12 cellular contexts compared by ENCODE assay signal in the genomic region with DNA sequence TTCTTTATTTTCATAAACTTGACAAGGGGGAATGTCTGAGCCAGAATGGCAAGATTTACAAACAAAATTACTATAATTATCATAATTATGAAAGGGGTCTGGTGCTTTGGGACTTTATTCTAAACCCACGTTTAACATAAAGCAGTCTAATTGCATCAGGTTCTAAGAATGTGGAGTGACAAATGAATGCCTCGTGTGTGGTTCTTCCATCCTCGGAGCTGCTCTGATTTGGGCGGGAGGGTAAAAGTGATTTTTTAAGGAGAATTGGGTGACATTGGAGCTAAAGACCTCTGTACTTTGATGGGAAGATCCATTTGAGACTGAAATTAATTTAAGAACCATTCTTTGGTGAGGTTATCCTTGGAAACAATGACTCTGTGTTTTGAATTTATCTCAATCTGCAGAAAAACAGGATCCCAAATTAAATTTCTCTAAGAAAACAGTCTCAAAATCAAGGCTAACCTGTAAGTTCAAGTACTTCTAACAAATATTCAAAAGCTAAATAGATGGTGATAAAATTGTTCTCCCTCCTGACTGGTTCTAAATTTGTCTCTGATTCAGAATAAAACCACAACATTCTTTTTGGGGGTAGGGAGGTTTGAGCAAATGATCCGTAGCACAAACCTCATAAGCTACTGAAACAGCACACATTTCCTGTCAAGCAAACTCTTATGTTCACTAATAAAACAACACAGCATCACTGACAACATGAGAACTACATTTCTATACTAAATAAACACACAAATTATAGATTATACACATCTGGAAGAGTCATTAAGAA.
DNase-seq lines count a peak whose midpoint lies in the region; ATAC-seq and TF ChIP-seq lines count a peak whose summit lies in the region.
"Had no signal": no experiment of that assay in that cellular context is flagged by ENCODE, and none has a peak within 500 bp of the region (broad histone marks: within the 10 kb centered on the region; RNA-seq: fewer than 3 reads in every experiment).

No MANE protein-coding gene starts in this region.

- no peaks in the 10 kb centered on the region for H3K4me1 ChIP-seq in ascending aorta

- H3K27me3 Mint-ChIP-seq in activated CD4-positive, alpha-beta T cell treated with anti-CD3 and anti-CD28 coated beads, Interleukin-2, amount 10 ng/mL, durations not matched to agents 7 days and 5 days: no peaks in the 10 kb centered on the region
- no peaks in the 10 kb centered on the region for H3K27me3 Mint-ChIP-seq in osteocyte (ENCODE audit: unreplicated experiment)

- TF ChIP-seq CTCF in cardiac fibroblast (IDR thresholded peaks at IDR 0.05; ENCODE audit: low read depth, low read length) (no peak), osteocyte (IDR thresholded peaks at IDR 0.05) (no peak), ascending aorta (IDR thresholded peaks at IDR 0.05) (no peak)

- H3K9me3 Mint-ChIP-seq in activated CD4-positive, alpha-beta T cell treated with anti-CD3 and anti-CD28 coated beads, Interleukin-2, amount 10 ng/mL, durations not matched to agents 7 days and 5 days: no peaks in the 10 kb centered on the region
- H3K9me3 Mint-ChIP-seq in osteocyte (ENCODE audit: unreplicated experiment): no peaks in the 10 kb centered on the region

- no peak for DNase-seq in activated CD4-positive, alpha-beta T cell treated with anti-CD3 and anti-CD28 coated beads, Interleukin-2, amount 10 ng/mL, durations not matched to agents 7 days and 5 days
- no peak for DNase-seq in activated CD4-positive, alpha-beta T cell treated with anti-CD3 and anti-CD28 coated beads for 4 hours
- DNase-seq in NCI-H1417 treated with DMSO at 0.1 percent for 48 hours (lab: John Stamatoyannopoulos, UW) (peak; percentile 5), cardiac fibroblast (ENCODE audit: low read depth in 2 of 2) (peak; percentile 67 to 73), osteocyte (ENCODE audit: extremely low spot score, unreplicated experiment) (no peak), ascending aorta (ENCODE audit: low spot score in 2 of 2) (no peak)
- DNase-seq in stimulated activated naive CD4-positive, alpha-beta T cell treated with Interleukin-2 at 50 U/mL for 16 hours (lab: John Stamatoyannopoulos, UW): no peak
- DNase-seq: activated gamma-delta T cell, AML-193, NCI-H1694 had no signal

- no peak overlapping the region for H3K4me3 Mint-ChIP-seq in activated CD4-positive, alpha-beta T cell treated with anti-CD3 and anti-CD28 coated beads, Interleukin-2, amount 10 ng/mL, durations not matched to agents 7 days and 5 days
- H3K4me3 Mint-ChIP-seq in osteocyte (ENCODE audit: unreplicated experiment): no peak overlapping the region

- no peaks in the 10 kb centered on the region for H3K9me3 ChIP-seq in ascending aorta
- H3K9me3 ChIP-seq: vagina had no signal

- H3K27ac Mint-ChIP-seq in activated CD4-positive, alpha-beta T cell treated with anti-CD3 and anti-CD28 coated beads, Interleukin-2, amount 10 ng/mL, durations not matched to agents 7 days and 5 days: peak overlapping the region; percentile 58
- peak overlapping the region; percentile 45 for H3K27ac Mint-ChIP-seq in osteocyte (ENCODE audit: unreplicated experiment)

- POLR2A ChIA-PET in activated CD4-positive, alpha-beta T cell treated with anti-CD3 and anti-CD28 coated beads, Interleukin-2, amount 10 ng/mL, durations not matched to agents 7 days and 5 days (lab: Charles Lee): no interaction called here

- CTCF ChIA-PET in activated CD4-positive, alpha-beta T cell treated with anti-CD3 and anti-CD28 coated beads, Interleukin-2, amount 10 ng/mL, durations not matched to agents 7 days and 5 days (lab: Charles Lee): interaction anchor here (1.2 kb wide), 1 partner anchor 9 kb away, joined by 3 read pairs; no protein-coding TSS in a partner anchor

- H3K36me3 Mint-ChIP-seq in activated CD4-positive, alpha-beta T cell treated with anti-CD3 and anti-CD28 coated beads, Interleukin-2, amount 10 ng/mL, durations not matched to agents 7 days and 5 days (ENCODE audit: low read depth): no peaks in the 10 kb centered on the region
- H3K36me3 Mint-ChIP-seq in osteocyte (ENCODE audit: unreplicated experiment): peaks cover 19% of the 10 kb centered on the region

- H3K4me3 ChIP-seq in cardiac fibroblast (replicated peaks in 1 of 2; ENCODE audit: low read depth in 2 of 2, low read length in 2 of 2) (no peak overlapping the region), ascending aorta (no peak overlapping the region)
- H3K4me3 ChIP-seq: vagina had no signal

- no peaks in the 10 kb centered on the region for H3K27me3 ChIP-seq in ascending aorta
- H3K27me3 ChIP-seq: vagina had no signal

- no peak overlapping the region for H3K27ac ChIP-seq in ascending aorta
- H3K27ac ChIP-seq: vagina had no signal

- intact Hi-C loops in ascending aorta (cut with DNase I): no loop called here

- peaks cover 26% of the 10 kb centered on the region for H3K4me1 Mint-ChIP-seq in activated CD4-positive, alpha-beta T cell treated with anti-CD3 and anti-CD28 coated beads, Interleukin-2, amount 10 ng/mL, durations not matched to agents 7 days and 5 days
- peaks cover 14% of the 10 kb centered on the region for H3K4me1 Mint-ChIP-seq in osteocyte (ENCODE audit: unreplicated experiment)

- H3K36me3 ChIP-seq in ascending aorta: peaks cover 0 to 2% of the 10 kb centered on the region in 2 donors

- ATAC-seq in HG02571 (IDR thresholded peaks at IDR 0.05; ENCODE audit: unreplicated experiment): no peak

Comparison
In these comparisons a context has a peak if more than half of its experiments do, and no peak if none do; other contexts are left out.
1. DNase-seq: peak in NCI-H1417 treated with DMSO at 0.1 percent for 48 hours (single experiment) and cardiac fibroblast (2 of 2); none in activated CD4-positive, alpha-beta T cell treated with anti-CD3 and anti-CD28 coated beads, Interleukin-2, amount 10 ng/mL, durations not matched to agents 7 days and 5 days (single experiment), activated CD4-positive, alpha-beta T cell treated with anti-CD3 and anti-CD28 coated beads for 4 hours (0 of 2), osteocyte (single experiment), stimulated activated naive CD4-positive, alpha-beta T cell treated with Interleukin-2 at 50 U/mL for 16 hours (single experiment) and ascending aorta (0 of 2).